8 cellular contexts compared by ENCODE assay signal in the genomic region with DNA sequence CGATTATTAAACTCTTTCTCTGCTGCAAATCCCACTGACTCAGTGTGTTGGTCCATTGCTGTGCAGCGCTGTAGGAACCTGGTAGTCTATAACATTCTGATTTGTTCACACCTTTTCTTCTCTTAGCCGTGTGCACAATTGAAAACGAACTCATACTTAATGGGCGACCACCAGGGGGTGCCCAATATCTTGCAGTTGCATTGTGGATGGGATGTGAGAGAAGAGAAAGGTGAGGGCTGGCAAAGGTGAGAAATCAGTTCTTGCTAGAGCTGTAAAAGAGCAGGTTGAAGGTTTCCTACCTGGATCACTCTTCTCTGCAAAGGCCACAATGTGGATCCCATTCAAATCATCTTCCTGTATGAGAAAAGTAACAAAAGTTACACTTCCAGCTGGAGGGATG. TPM values are rescaled to one million over a fixed set of nuclear protein-coding genes. Genes with fewer than 3 reads are reported as not detected.
DNase-seq lines count a peak whose midpoint lies in the region; ATAC-seq and TF ChIP-seq lines count a peak whose summit lies in the region.

No MANE protein-coding gene starts in this region.

- H3K27me3 ChIP-seq in Peyer's patch (no peaks in the 10 kb centered on the region), ovary (no peaks in the 10 kb centered on the region)

- TF ChIP-seq POLR2A in Peyer's patch (IDR thresholded peaks at IDR 0.05) = no peak
- no peak for TF ChIP-seq POLR2A in ovary (IDR thresholded peaks at IDR 0.05)

- H3K4me3 ChIP-seq in AG09309 (ENCODE audit: control insufficient read depth, low read depth, low read length) (no peak overlapping the region), Peyer's patch (no peak overlapping the region), epithelial cell of proximal tubule (ENCODE audit: low read depth, low read length) (no peak overlapping the region), ovary (no peak overlapping the region)

- H3K4me1 ChIP-seq in Peyer's patch (no peaks in the 10 kb centered on the region), ovary (ENCODE audit: insufficient read depth) (no peaks in the 10 kb centered on the region)

- no peak for TF ChIP-seq EP300 in ovary (IDR thresholded peaks at IDR 0.05)

- H3K27ac ChIP-seq in Peyer's patch = no peak overlapping the region
- no peak overlapping the region for H3K27ac ChIP-seq in ovary

- H3K36me3 ChIP-seq in Peyer's patch = no peaks in the 10 kb centered on the region
- no peaks in the 10 kb centered on the region for H3K36me3 ChIP-seq in ovary

- intact Hi-C loops in ovary (cut with DNase I) = loop anchor here (5.0 to 10.0 kb wide), 4 partner anchors 47 to 57 kb away; partner anchors contain the start of gene CASQ2 (in 2 of the 4)

- 44 to 52% (median 49%) methylated on average over 5 of the region's 5 CpGs for WGBS in ovary, 3 donors

- DNase-seq in AG09309 (ENCODE audit: low read depth) (no peak), Peyer's patch (peak in 2 of 3 donors; percentile 26 to 65), epithelial cell of proximal tubule (ENCODE audit: low read depth) (no peak), ovary (peak in 4 of 5 donors; percentile 33 to 57 (median 40)), NCI-H2029 treated with DMSO at 0.1 percent for 48 hours (lab: John Stamatoyannopoulos, UW) (no peak), NCI-H2196 treated with DMSO at 0.1 percent for 48 hours (lab: John Stamatoyannopoulos, UW; ENCODE audit: unreplicated experiment) (no peak)

- TF ChIP-seq CTCF in AG09309 (IDR thresholded peaks at IDR 0.05; ENCODE audit: control insufficient read depth, insufficient read depth, low read depth, low read length, missing control alignments) (peak; percentile 39), GM12873 (IDR thresholded peaks at IDR 0.05; ENCODE audit: insufficient read depth, low read depth, low read length, missing control alignments) (peak; percentile 66), Peyer's patch (IDR thresholded peaks at IDR 0.05) (peak in 5 of 6 experiments; percentile 19 to 55 (median 46)), epithelial cell of proximal tubule (conservative IDR thresholded peaks at IDR 0.05; ENCODE audit: low read depth, low read length) (peak; percentile 51), ovary (IDR thresholded peaks at IDR 0.05) (peak in 2 of 3 donors; percentile 24 to 32)

- H3K9me3 ChIP-seq in Peyer's patch (no peaks in the 10 kb centered on the region), ovary (no peaks in the 10 kb centered on the region)

- no peak for ATAC-seq in HG02678 (IDR thresholded peaks at IDR 0.05; ENCODE audit: unreplicated experiment)

RNA-seq across cellular contexts. Expression of gene CASQ2, which starts 51.0 kb away (rescaled TPM):
- total RNA-seq in Peyer's patch (1 to 10 TPM in 1 of 4 donors, under 1 TPM in 3; 0.53 to 1.5 (median 0.68) TPM), epithelial cell of proximal tubule (not detected in 2 replicates), ovary (1 to 10 TPM in 6 of 7 donors, under 1 TPM in 1; 0.36 to 6.2 (median 1.9) TPM)
- polyA plus RNA-seq in ovary = 10 to 100 TPM in 1 of 2 donors, 1 to 10 TPM in 1; 5.0 to 43.0 TPM

Comparison
In these comparisons a context has a peak if more than half of its experiments do, and no peak if none do; other contexts are left out.
1. DNase-seq: peak in Peyer's patch (2 of 3) and ovary (4 of 5); none in AG09309 (single experiment), epithelial cell of proximal tubule (single experiment), NCI-H2029 treated with DMSO at 0.1 percent for 48 hours (single experiment) and NCI-H2196 treated with DMSO at 0.1 percent for 48 hours (single experiment).
2. Peak in every context shown above with its lines, with median percentiles within 50 percentile points of each other: CTCF ChIP-seq.